ENCODE assay signal across 8 cellular contexts in genomic region chr3:141913150-141913811, GRCh38. TPM values are rescaled to one million over a fixed set of nuclear protein-coding genes. Genes with fewer than 3 reads are reported as not detected.
DNase-seq lines count a peak whose midpoint lies in the region; ATAC-seq and TF ChIP-seq lines count a peak whose summit lies in the region.

No MANE protein-coding gene starts in this region.

- no peak overlapping the region for H3K27ac ChIP-seq in OCI-LY1 (ENCODE audit: low read depth, low read length, poor library complexity, severe bottlenecking)

- H2AFZ ChIP-seq in OCI-LY1 (ENCODE audit: low read length), result no peak overlapping the region

- no peaks in the 10 kb centered on the region for H3K27me3 Mint-ChIP-seq in activated naive CD4-positive, alpha-beta T cell treated with anti-CD3 and anti-CD28 coated beads, Interleukin-2, amount 10 ng/mL, durations not matched to agents 7 days and 5 days

- H3F3A ChIP-seq in OCI-LY1 (ENCODE audit: insufficient read depth, low read length), result peaks cover 3% of the 10 kb centered on the region; the same call in 1 of the 2 replicates

- no peaks in the 10 kb centered on the region for H3K4me1 ChIP-seq in OCI-LY1 (ENCODE audit: insufficient read depth, low read length, severe bottlenecking)

- intact Hi-C loops in left cardiac atrium (cut with DNase I), result loop anchor here in 1 of 2 donors (1.0 to 10.0 kb wide), 2 partner anchors 175 to 338 kb away; partner anchors contain the start of gene RNF7

- H3K27ac Mint-ChIP-seq in activated naive CD4-positive, alpha-beta T cell treated with anti-CD3 and anti-CD28 coated beads, Interleukin-2, amount 10 ng/mL, durations not matched to agents 7 days and 5 days, result no peak overlapping the region

- H4K20me1 ChIP-seq in OCI-LY1 (ENCODE audit: insufficient read depth, low read length), result no peaks in the 10 kb centered on the region

- H3K4me2 ChIP-seq in OCI-LY1 (ENCODE audit: low read length), result no peak overlapping the region

- H3K9me2 ChIP-seq in OCI-LY1 (ENCODE audit: low read depth, low read length), result no peaks in the 10 kb centered on the region

- H3K9me3 ChIP-seq in OCI-LY1 (ENCODE audit: low read length), result no peaks in the 10 kb centered on the region

- H3K9me3 Mint-ChIP-seq in activated naive CD4-positive, alpha-beta T cell treated with anti-CD3 and anti-CD28 coated beads, Interleukin-2, amount 10 ng/mL, durations not matched to agents 7 days and 5 days, result peaks cover 4% of the 10 kb centered on the region

- no peak overlapping the region for H3K4me3 Mint-ChIP-seq in activated naive CD4-positive, alpha-beta T cell treated with anti-CD3 and anti-CD28 coated beads, Interleukin-2, amount 10 ng/mL, durations not matched to agents 7 days and 5 days

- no peaks in the 10 kb centered on the region for H3K79me2 ChIP-seq in OCI-LY1 (ENCODE audit: insufficient read depth, low read length)

- no peak overlapping the region for H3K9ac ChIP-seq in OCI-LY1 (ENCODE audit: low read length)

- DNase-seq in SIG-M5 treated with dmso at 0.1 percent for 504 hours (lab: John Stamatoyannopoulos, UW; ENCODE audit: unreplicated experiment), result peak; percentile 66
- DNase-seq in SIG-M5 (lab: John Stamatoyannopoulos, UW), result no peak
- peak; percentile 70 for DNase-seq in activated naive CD4-positive, alpha-beta T cell treated with anti-CD3 and anti-CD28 coated beads, Interleukin-2, amount 10 ng/mL, durations not matched to agents 7 days and 5 days
- DNase-seq in left cardiac atrium, result no peak
- peak; percentile 10 for DNase-seq in stimulated activated CD4-positive, alpha-beta T cell treated with anti-CD3 and anti-CD28 coated beads, Interleukin-12 subunit alpha, Interleukin-12 subunit beta, amount 100 ng/mL, for 4 hours
- no peak for DNase-seq in DMS79 (lab: John Stamatoyannopoulos, UW)

- peaks cover 46% of the 10 kb centered on the region for H3K36me3 Mint-ChIP-seq in activated naive CD4-positive, alpha-beta T cell treated with anti-CD3 and anti-CD28 coated beads, Interleukin-2, amount 10 ng/mL, durations not matched to agents 7 days and 5 days

- no peak overlapping the region for H3K4me3 ChIP-seq in OCI-LY1 (ENCODE audit: low read depth, low read length, poor library complexity, severe bottlenecking)

- peaks cover 85% of the 10 kb centered on the region for H3K36me3 ChIP-seq in OCI-LY1 (ENCODE audit: insufficient read depth, low read length)

- no peaks in the 10 kb centered on the region for H3K27me3 ChIP-seq in OCI-LY1 (ENCODE audit: insufficient read depth, low read length)

- H3K4me1 Mint-ChIP-seq in activated naive CD4-positive, alpha-beta T cell treated with anti-CD3 and anti-CD28 coated beads, Interleukin-2, amount 10 ng/mL, durations not matched to agents 7 days and 5 days, result peaks cover 2% of the 10 kb centered on the region

- TF ChIP-seq CTCF in OCI-LY1 (IDR thresholded peaks at IDR 0.05; ENCODE audit: low read length), result peak; percentile 97

- ATAC-seq in HG03280 (IDR thresholded peaks at IDR 0.05; ENCODE audit: unreplicated experiment) (peak; percentile 64), left cardiac atrium (peak; percentile 50 to 69)

- CTCF ChIA-PET in activated naive CD4-positive, alpha-beta T cell treated with anti-CD3 and anti-CD28 coated beads, Interleukin-2, amount 10 ng/mL, durations not matched to agents 7 days and 5 days (lab: Charles Lee), result interaction anchor here (0.6 to 2.8 kb wide), 17 partner anchors 9 to 453 kb away, joined by 3 to 22 read pairs (median 4); partner anchors contain the start of genes ATP1B3 and RNF7

RNA-seq across cellular contexts. Expression of gene ATP1B3, which starts 36.8 kb away (rescaled TPM):
- 100 to 1,000 TPM in 1 of 2 donors, 10 to 100 TPM in 1; 68.0 to 117 TPM for total RNA-seq in left cardiac atrium

Comparison
In these comparisons a context has a peak if more than half of its experiments do, and no peak if none do; other contexts are left out.
1. DNase-seq: peak in SIG-M5 treated with dmso at 0.1 percent for 504 hours (single experiment), activated naive CD4-positive, alpha-beta T cell treated with anti-CD3 and anti-CD28 coated beads, Interleukin-2, amount 10 ng/mL, durations not matched to agents 7 days and 5 days (single experiment) and stimulated activated CD4-positive, alpha-beta T cell treated with anti-CD3 and anti-CD28 coated beads, Interleukin-12 subunit alpha, Interleukin-12 subunit beta, amount 100 ng/mL, for 4 hours (single experiment); none in SIG-M5 (single experiment), left cardiac atrium (single experiment) and DMS79 (single experiment).